In genomic region chrX:78330540-78330939, GRCh38 we compare ENCODE assay signal across 17 cellular contexts. TPM values are rescaled to one million over a fixed set of nuclear protein-coding genes. Genes with fewer than 3 reads are reported as not detected.
DNase-seq lines count a peak whose midpoint lies in the region; ATAC-seq and TF ChIP-seq lines count a peak whose summit lies in the region.
"Had no signal": no experiment of that assay in that cellular context is flagged by ENCODE, and none has a peak within 500 bp of the region (broad histone marks: within the 10 kb centered on the region; RNA-seq: fewer than 3 reads in every experiment).

No MANE protein-coding gene starts in this region.

- H3K4me1 Mint-ChIP-seq in activated T-cell treated with anti-CD3 and anti-CD28 coated beads, Interleukin-2, amount 50 U/mL, for 24 hours (ENCODE audit: low read depth) = peaks cover 72% of the 10 kb centered on the region
- H3K4me1 Mint-ChIP-seq in stimulated activated memory B cell treated with anti-CD40 and anti-IgM and Interleukin-4, amounts not matched to agents 10 μg/mL and 1 μg/mL and 100 μg/mL, for 72 hours = peaks cover 66% of the 10 kb centered on the region
- H3K4me1 Mint-ChIP-seq in natural killer cell treated with Interleukin-12 subunit alpha and Interleukin-12 subunit beta and Interleukin-15 and Interleukin-18, amount 100 ng/mL, for 72 hours (ENCODE audit: low read depth in 2 of 2) = peaks cover 25 to 29% of the 10 kb centered on the region in 2 donors

- H3K36me3 Mint-ChIP-seq in activated T-cell treated with anti-CD3 and anti-CD28 coated beads, Interleukin-2, amount 50 U/mL, for 24 hours (ENCODE audit: low read depth) = no peaks in the 10 kb centered on the region
- no peaks in the 10 kb centered on the region for H3K36me3 Mint-ChIP-seq in stimulated activated memory B cell treated with anti-CD40 and anti-IgM and Interleukin-4, amounts not matched to agents 10 μg/mL and 1 μg/mL and 100 μg/mL, for 72 hours
- H3K36me3 Mint-ChIP-seq in natural killer cell treated with Interleukin-12 subunit alpha and Interleukin-12 subunit beta and Interleukin-15 and Interleukin-18, amount 100 ng/mL, for 72 hours = no peaks in the 10 kb centered on the region

- no peaks in the 10 kb centered on the region for H3K9me3 Mint-ChIP-seq in activated T-cell treated with anti-CD3 and anti-CD28 coated beads, Interleukin-2, amount 50 U/mL, for 24 hours
- no peaks in the 10 kb centered on the region for H3K9me3 Mint-ChIP-seq in stimulated activated memory B cell treated with anti-CD40 and anti-IgM and Interleukin-4, amounts not matched to agents 10 μg/mL and 1 μg/mL and 100 μg/mL, for 72 hours
- no peaks in the 10 kb centered on the region for H3K9me3 Mint-ChIP-seq in natural killer cell treated with Interleukin-12 subunit alpha and Interleukin-12 subunit beta and Interleukin-15 and Interleukin-18, amount 100 ng/mL, for 72 hours

- no peak overlapping the region for H3K27ac ChIP-seq in prostate gland
- H3K27ac ChIP-seq: suprapubic skin had no signal

- H3K27ac Mint-ChIP-seq in activated T-cell treated with anti-CD3 and anti-CD28 coated beads, Interleukin-2, amount 50 U/mL, for 24 hours = peak overlapping the region; percentile 72
- peak overlapping the region; percentile 81 for H3K27ac Mint-ChIP-seq in stimulated activated memory B cell treated with anti-CD40 and anti-IgM and Interleukin-4, amounts not matched to agents 10 μg/mL and 1 μg/mL and 100 μg/mL, for 72 hours
- no peak overlapping the region for H3K27ac Mint-ChIP-seq in natural killer cell treated with Interleukin-12 subunit alpha and Interleukin-12 subunit beta and Interleukin-15 and Interleukin-18, amount 100 ng/mL, for 72 hours

- no peak for DNase-seq in activated T-cell treated with anti-CD3 and anti-CD28 coated beads, Interleukin-2, amount 50 U/mL, for 24 hours
- no peak for DNase-seq in activated T-cell treated with anti-CD3 and anti-CD28 coated beads, Interleukin-2, amount 50 U/mL, for 48 hours
- DNase-seq in LHCN-M2 (ENCODE audit: low read depth) (peak; percentile 70), prostate gland (ENCODE audit: low spot score) (no peak)
- no peak for DNase-seq in natural killer cell treated with Interleukin-12 subunit alpha and Interleukin-12 subunit beta and Interleukin-15 and Interleukin-18, amount 100 ng/mL, for 72 hours (ENCODE audit: low spot score)
- no peak for DNase-seq in stimulated activated CD4-positive, alpha-beta T cell treated with anti-CD3 and anti-CD28 coated beads, Interleukin-4, amount 100 ng/mL, for 4 hours
- DNase-seq: ACHN, amniotic stem cell, EL, foreskin fibroblast, NCI-H1436, SIG-M5, spleen had no signal

- no peak overlapping the region for H3K4me3 Mint-ChIP-seq in activated T-cell treated with anti-CD3 and anti-CD28 coated beads, Interleukin-2, amount 50 U/mL, for 24 hours
- H3K4me3 Mint-ChIP-seq in stimulated activated memory B cell treated with anti-CD40 and anti-IgM and Interleukin-4, amounts not matched to agents 10 μg/mL and 1 μg/mL and 100 μg/mL, for 72 hours = peak overlapping the region; percentile 34
- H3K4me3 Mint-ChIP-seq in natural killer cell treated with Interleukin-12 subunit alpha and Interleukin-12 subunit beta and Interleukin-15 and Interleukin-18, amount 100 ng/mL, for 72 hours = no peak overlapping the region

- no peaks in the 10 kb centered on the region for H3K36me3 ChIP-seq in prostate gland
- H3K36me3 ChIP-seq: spleen, suprapubic skin had no signal

- WGBS in prostate gland = 29% methylated on average over 1 of the region's 1 CpG

- H3K9me3 ChIP-seq in prostate gland = no peaks in the 10 kb centered on the region
- H3K9me3 ChIP-seq: spleen, suprapubic skin had no signal

- TF ChIP-seq CTCF in prostate gland (IDR thresholded peaks at IDR 0.05) = no peak

- no peaks in the 10 kb centered on the region for H3K27me3 ChIP-seq in prostate gland (replicated peaks; ENCODE audit: insufficient read depth)
- H3K27me3 ChIP-seq: spleen, suprapubic skin had no signal

- H3K27me3 Mint-ChIP-seq in activated T-cell treated with anti-CD3 and anti-CD28 coated beads, Interleukin-2, amount 50 U/mL, for 24 hours = peaks cover 29% of the 10 kb centered on the region
- H3K27me3 Mint-ChIP-seq in stimulated activated memory B cell treated with anti-CD40 and anti-IgM and Interleukin-4, amounts not matched to agents 10 μg/mL and 1 μg/mL and 100 μg/mL, for 72 hours = no peaks in the 10 kb centered on the region
- H3K27me3 Mint-ChIP-seq in natural killer cell treated with Interleukin-12 subunit alpha and Interleukin-12 subunit beta and Interleukin-15 and Interleukin-18, amount 100 ng/mL, for 72 hours = peaks cover 0 to 5% of the 10 kb centered on the region in 2 donors

- peak; percentile 35 for ATAC-seq in GM21423 (IDR thresholded peaks at IDR 0.05; ENCODE audit: unreplicated experiment)
- ATAC-seq in stimulated activated memory B cell treated with anti-CD40 and anti-IgM and Interleukin-4, amounts not matched to agents 10 μg/mL and 1 μg/mL and 100 μg/mL, for 72 hours = no peak
- ATAC-seq in natural killer cell treated with Interleukin-12 subunit alpha and Interleukin-12 subunit beta and Interleukin-15 and Interleukin-18, amount 100 ng/mL, for 72 hours = no peak
- ATAC-seq: left lobe of liver had no signal

- no peak for TF ChIP-seq POLR2A in prostate gland (IDR thresholded peaks at IDR 0.05)

- H3K4me1 ChIP-seq in prostate gland (replicated peaks) = no peaks in the 10 kb centered on the region

- H3K4me3 ChIP-seq in prostate gland = no peak overlapping the region
- H3K4me3 ChIP-seq: spleen, suprapubic skin had no signal

- intact Hi-C loops in prostate gland (cut with DNase I) = no loop called here

RNA-seq across cellular contexts. Expression of gene CYSLTR1, which starts 3.1 kb away (rescaled TPM):
- total RNA-seq in LHCN-M2 (2014; rRNA removed) (0.06 TPM in 2 replicates), prostate gland (1 to 10 TPM in 1 of 2 donors, under 1 TPM in 1; 0.97 to 1.5 TPM)
- polyA plus RNA-seq in LHCN-M2 (2012) = 0.02 TPM
- 1 to 10 TPM; 1.5 to 7.3 TPM for total RNA-seq in natural killer cell treated with Interleukin-12 subunit alpha and Interleukin-12 subunit beta and Interleukin-15 and Interleukin-18, amount 100 ng/mL, for 72 hours

Comparison
In these comparisons a context has a peak if more than half of its experiments do, and no peak if none do; other contexts are left out.
1. H3K27ac Mint-ChIP-seq: peak in activated T-cell treated with anti-CD3 and anti-CD28 coated beads, Interleukin-2, amount 50 U/mL, for 24 hours (single experiment) and stimulated activated memory B cell treated with anti-CD40 and anti-IgM and Interleukin-4, amounts not matched to agents 10 μg/mL and 1 μg/mL and 100 μg/mL, for 72 hours (single experiment); none in natural killer cell treated with Interleukin-12 subunit alpha and Interleukin-12 subunit beta and Interleukin-15 and Interleukin-18, amount 100 ng/mL, for 72 hours (0 of 2).